9 cellular contexts compared by ENCODE assay signal in genomic region chr10:101938316-101939272, GRCh38.
DNase-seq lines count a peak whose midpoint lies in the region; ATAC-seq and TF ChIP-seq lines count a peak whose summit lies in the region.
"Had no signal": no experiment of that assay in that cellular context is flagged by ENCODE, and none has a peak within 500 bp of the region (broad histone marks: within the 10 kb centered on the region; RNA-seq: fewer than 3 reads in every experiment).

No MANE protein-coding gene starts in this region.

- DNase-seq in MCF 10A (ENCODE audit: unreplicated experiment) (peak; percentile 51), breast epithelium (ENCODE audit: low spot score in 2 of 2) (no peak), brain microvascular endothelial cell (peak; percentile 89), left lung (no peak), upper lobe of right lung (no peak), GF-D8 (lab: John Stamatoyannopoulos, UW) (no peak), NCI-H2107 treated with DMSO at 0.1 percent for 48 hours (lab: John Stamatoyannopoulos, UW; ENCODE audit: unreplicated experiment) (no peak)
- DNase-seq: erythroblast had no signal

- TF ChIP-seq CTCF in MCF 10A (IDR thresholded peaks at IDR 0.05; ENCODE audit: unreplicated experiment) (no peak), breast epithelium (IDR thresholded peaks at IDR 0.05) (no peak), brain microvascular endothelial cell (IDR thresholded peaks at IDR 0.05; ENCODE audit: low read depth, low read length, missing control alignments) (no peak), left lung (IDR thresholded peaks at IDR 0.05) (no peak), upper lobe of right lung (IDR thresholded peaks at IDR 0.05) (no peak)

- H3K27me3 ChIP-seq in breast epithelium (no peaks in the 10 kb centered on the region), brain microvascular endothelial cell (replicated peaks) (no peaks in the 10 kb centered on the region), left lung (no peaks in the 10 kb centered on the region), upper lobe of right lung (no peaks in the 10 kb centered on the region)

- ATAC-seq in left lung = peak; percentile 69
- ATAC-seq in upper lobe of right lung = peak; percentile 13
- ATAC-seq in HG03565 (IDR thresholded peaks at IDR 0.05; ENCODE audit: unreplicated experiment) = no peak

- no peaks in the 10 kb centered on the region for H3K9me3 ChIP-seq in breast epithelium
- H3K9me3 ChIP-seq in left lung = no peaks in the 10 kb centered on the region
- H3K9me3 ChIP-seq in upper lobe of right lung = no peaks in the 10 kb centered on the region

- H3K27ac Mint-ChIP-seq in MCF 10A (ENCODE audit: low read depth, unreplicated experiment) = peak overlapping the region; percentile 77

- CTCF ChIA-PET in MCF 10A (lab: Yijun Ruan, JAX) = interaction anchor here (0.5 to 1.7 kb wide), 5 partner anchors 17 to 97 kb away, joined by 3 to 5 read pairs (median 4); no protein-coding TSS in a partner anchor

- no peak overlapping the region for H3K4me3 Mint-ChIP-seq in MCF 10A (ENCODE audit: unreplicated experiment)

- in situ Hi-C loops in brain microvascular endothelial cell (cut with HindIII; ENCODE audit: low pct_ligation_motif_present, low sequenced_read_pairs) = no loop called here

- no peaks in the 10 kb centered on the region for H3K4me1 ChIP-seq in breast epithelium
- H3K4me1 ChIP-seq in left lung = peaks cover 0 to 12% of the 10 kb centered on the region in 2 donors
- H3K4me1 ChIP-seq in upper lobe of right lung = peaks cover 3% of the 10 kb centered on the region

- intact Hi-C loops in MCF 10A (cut with micrococcal nuclease) = no loop called here
- intact Hi-C loops in breast epithelium (cut with DNase I; ENCODE audit: low total_unique reads) = no loop called here
- intact Hi-C loops in left lung (cut with DNase I) = no loop called here
- intact Hi-C loops in upper lobe of right lung (cut with DNase I) = no loop called here

- no peaks in the 10 kb centered on the region for H3K27me3 Mint-ChIP-seq in MCF 10A (ENCODE audit: insufficient read depth, unreplicated experiment)

- H3K4me1 Mint-ChIP-seq in MCF 10A (ENCODE audit: insufficient read depth, unreplicated experiment) = peaks cover 40% of the 10 kb centered on the region

- H3K36me3 Mint-ChIP-seq in MCF 10A (ENCODE audit: insufficient read depth, unreplicated experiment) = peaks cover 5% of the 10 kb centered on the region

- H3K36me3 ChIP-seq in breast epithelium (no peaks in the 10 kb centered on the region), brain microvascular endothelial cell (replicated peaks) (no peaks in the 10 kb centered on the region), left lung (peaks cover 0 to 11% of the 10 kb centered on the region in 2 donors), upper lobe of right lung (peaks cover 3% of the 10 kb centered on the region)

- TSS peak; percentile 89 for BruUV-seq in MCF 10A (replicated peaks; lab: Mats Ljungman, UMichigan)

- POLR2A ChIA-PET in MCF 10A (lab: Yijun Ruan, JAX) = interaction anchor here (0.7 to 1.6 kb wide), 7 partner anchors 9 to 130 kb away, joined by 3 to 5 read pairs (median 3); partner anchors contain the start of gene OGA

- H3K9me3 Mint-ChIP-seq in MCF 10A (ENCODE audit: unreplicated experiment) = no peaks in the 10 kb centered on the region

- H3K27ac ChIP-seq in breast epithelium (no peak overlapping the region), brain microvascular endothelial cell (peak overlapping the region; percentile 97), left lung (peak overlapping the region; percentile 20 to 41), upper lobe of right lung (no peak overlapping the region)

- H3K4me3 ChIP-seq in breast epithelium (no peak overlapping the region), brain microvascular endothelial cell (ENCODE audit: low read depth, low read length) (no peak overlapping the region), left lung (no peak overlapping the region), upper lobe of right lung (no peak overlapping the region)

- TF ChIP-seq POLR2A in breast epithelium (IDR thresholded peaks at IDR 0.05) = no peak

Comparison
In these comparisons a context has a peak if more than half of its experiments do, and no peak if none do; other contexts are left out.
1. DNase-seq: peak in MCF 10A (single experiment) and brain microvascular endothelial cell (single experiment); none in breast epithelium (0 of 2), left lung (0 of 2), upper lobe of right lung (single experiment), GF-D8 (single experiment) and NCI-H2107 treated with DMSO at 0.1 percent for 48 hours (single experiment).
2. H3K27ac ChIP-seq: peak in brain microvascular endothelial cell (single experiment) and left lung (2 of 2); none in breast epithelium (0 of 2) and upper lobe of right lung (single experiment).